Comparison of ENCODE assay signal across 19 cellular contexts in genomic region chr14:55756563-55756962, GRCh38.
DNase-seq lines count a peak whose midpoint lies in the region; ATAC-seq, FAIRE-seq and TF ChIP-seq lines count a peak whose summit lies in the region.
"Had no signal": no experiment of that assay in that cellular context is flagged by ENCODE, and none has a peak within 500 bp of the region (broad histone marks: within the 10 kb centered on the region; RNA-seq: fewer than 3 reads in every experiment).

No MANE protein-coding gene starts in this region.

- H2AFZ ChIP-seq in hepatocyte, result no peak overlapping the region

- ATAC-seq in stimulated activated memory B cell treated with anti-CD40 and anti-IgM and Interleukin-4, amounts not matched to agents 10 μg/mL and 1 μg/mL and 100 μg/mL, for 72 hours, result no peak
- ATAC-seq in HG02970 (IDR thresholded peaks at IDR 0.05; ENCODE audit: low FRiP score, unreplicated experiment), result no peak
- ATAC-seq: HepG2 had no signal

- H3K4me1 ChIP-seq in NT2/D1 (ENCODE audit: insufficient read depth, insufficient read length) (peaks cover 2% of the 10 kb centered on the region), iPS-18a (ENCODE audit: control insufficient read depth, low read depth, low read length) (peaks cover 46% of the 10 kb centered on the region), hepatocyte (ENCODE audit: insufficient read depth) (peaks cover 29% of the 10 kb centered on the region)
- H3K4me1 ChIP-seq: BLaER1 had no signal

- H3K27ac ChIP-seq in iPS-18a (ENCODE audit: low read length) (no peak overlapping the region), hepatocyte (no peak overlapping the region)
- H3K27ac ChIP-seq: 22Rv1, BLaER1 had no signal

- H3K4me3 ChIP-seq in NT2/D1 (ENCODE audit: insufficient read length, low read depth), result no peak overlapping the region
- peak overlapping the region; percentile 6 for H3K4me3 ChIP-seq in iPS-18a (ENCODE audit: low read length)
- H3K4me3 ChIP-seq in hepatocyte, result no peak overlapping the region
- H3K4me3 ChIP-seq: BLaER1, HAP-1 had no signal

- H3K79me2 ChIP-seq in hepatocyte, result no peaks in the 10 kb centered on the region

- H3K9ac ChIP-seq in NT2/D1 (ENCODE audit: insufficient read length, low read depth) (no peak overlapping the region), iPS-18a (ENCODE audit: low read length) (no peak overlapping the region)
- H3K9ac ChIP-seq: BLaER1 had no signal

- H3K4me1 Mint-ChIP-seq in T-helper 1 cell treated with Interleukin-12 subunit alpha and Interleukin-12 subunit beta and Interleukin-4 antibody, amounts not matched to agents 30 μg/mL and 1 μg/mL, for 36 hours (ENCODE audit: low read depth), result peaks cover 29% of the 10 kb centered on the region
- no peaks in the 10 kb centered on the region for H3K4me1 Mint-ChIP-seq in stimulated activated memory B cell treated with anti-CD40 and anti-IgM and Interleukin-4, amounts not matched to agents 10 μg/mL and 1 μg/mL and 100 μg/mL, for 72 hours

- H3K9me2 ChIP-seq in hepatocyte (replicated peaks; ENCODE audit: insufficient read depth), result no peaks in the 10 kb centered on the region

- no peak for FAIRE-seq in RCC 7860 (lab: Jason Lieb, UNC)
- FAIRE-seq: G401.6, GM12891, H1, HepG2 had no signal

- peaks cover 26% of the 10 kb centered on the region for H3K36me3 Mint-ChIP-seq in T-helper 1 cell treated with Interleukin-12 subunit alpha and Interleukin-12 subunit beta and Interleukin-4 antibody, amounts not matched to agents 30 μg/mL and 1 μg/mL, for 36 hours (ENCODE audit: low read depth)
- no peaks in the 10 kb centered on the region for H3K36me3 Mint-ChIP-seq in stimulated activated memory B cell treated with anti-CD40 and anti-IgM and Interleukin-4, amounts not matched to agents 10 μg/mL and 1 μg/mL and 100 μg/mL, for 72 hours
- H3K36me3 Mint-ChIP-seq: CD8-positive, alpha-beta memory T cell had no signal

- H3K4me3 Mint-ChIP-seq in T-helper 1 cell treated with Interleukin-12 subunit alpha and Interleukin-12 subunit beta and Interleukin-4 antibody, amounts not matched to agents 30 μg/mL and 1 μg/mL, for 36 hours, result no peak overlapping the region
- no peak overlapping the region for H3K4me3 Mint-ChIP-seq in stimulated activated memory B cell treated with anti-CD40 and anti-IgM and Interleukin-4, amounts not matched to agents 10 μg/mL and 1 μg/mL and 100 μg/mL, for 72 hours
- H3K4me3 Mint-ChIP-seq: CD8-positive, alpha-beta memory T cell had no signal

- no peaks in the 10 kb centered on the region for H3K9me3 ChIP-seq in NT2/D1 (ENCODE audit: insufficient read depth, low read length)
- no peaks in the 10 kb centered on the region for H3K9me3 ChIP-seq in iPS-18a (ENCODE audit: control insufficient read depth, low read depth, low read length)
- H3K9me3 ChIP-seq in hepatocyte (ENCODE audit: low read depth), result no peaks in the 10 kb centered on the region
- H3K9me3 ChIP-seq: BLaER1, HAP-1 had no signal

- no peaks in the 10 kb centered on the region for H3K9me3 Mint-ChIP-seq in T-helper 1 cell treated with Interleukin-12 subunit alpha and Interleukin-12 subunit beta and Interleukin-4 antibody, amounts not matched to agents 30 μg/mL and 1 μg/mL, for 36 hours
- no peaks in the 10 kb centered on the region for H3K9me3 Mint-ChIP-seq in stimulated activated memory B cell treated with anti-CD40 and anti-IgM and Interleukin-4, amounts not matched to agents 10 μg/mL and 1 μg/mL and 100 μg/mL, for 72 hours
- H3K9me3 Mint-ChIP-seq: CD8-positive, alpha-beta memory T cell had no signal

- H3K4me2 ChIP-seq in hepatocyte, result no peak overlapping the region
- H3K4me2 ChIP-seq: BLaER1 had no signal

- no peaks in the 10 kb centered on the region for H3K27me3 Mint-ChIP-seq in T-helper 1 cell treated with Interleukin-12 subunit alpha and Interleukin-12 subunit beta and Interleukin-4 antibody, amounts not matched to agents 30 μg/mL and 1 μg/mL, for 36 hours (ENCODE audit: low read depth)
- H3K27me3 Mint-ChIP-seq in stimulated activated memory B cell treated with anti-CD40 and anti-IgM and Interleukin-4, amounts not matched to agents 10 μg/mL and 1 μg/mL and 100 μg/mL, for 72 hours, result peaks cover 3% of the 10 kb centered on the region

- no peak for TF ChIP-seq CTCF in hepatocyte (IDR thresholded peaks at IDR 0.05; ENCODE audit: poor library complexity)

- H3K27ac Mint-ChIP-seq in T-helper 1 cell treated with Interleukin-12 subunit alpha and Interleukin-12 subunit beta and Interleukin-4 antibody, amounts not matched to agents 30 μg/mL and 1 μg/mL, for 36 hours, result peak overlapping the region; percentile 38
- H3K27ac Mint-ChIP-seq in stimulated activated memory B cell treated with anti-CD40 and anti-IgM and Interleukin-4, amounts not matched to agents 10 μg/mL and 1 μg/mL and 100 μg/mL, for 72 hours, result no peak overlapping the region

- H4K20me1 ChIP-seq in hepatocyte (ENCODE audit: insufficient read depth, poor library complexity, severe bottlenecking), result no peaks in the 10 kb centered on the region
- H4K20me1 ChIP-seq: BLaER1 had no signal

- DNase-seq in T-helper 1 cell, result no peak
- peak; percentile 25 for DNase-seq in NT2/D1 (ENCODE audit: low read depth, low spot score)
- DNase-seq in RCC 7860 (ENCODE audit: low spot score), result no peak
- no peak for DNase-seq in hepatocyte (ENCODE audit: low spot score)
- DNase-seq: AML-193; CD8-positive, alpha-beta memory T cell; DMS53; EL had no signal

- H3K36me3 ChIP-seq in NT2/D1 (ENCODE audit: insufficient read depth, insufficient read length, low read length) (no peaks in the 10 kb centered on the region), iPS-18a (ENCODE audit: control insufficient read depth, low read depth, low read length) (no peaks in the 10 kb centered on the region), hepatocyte (replicated peaks; ENCODE audit: insufficient read depth, low read depth) (no peaks in the 10 kb centered on the region)
- H3K36me3 ChIP-seq: BLaER1, HAP-1 had no signal

- H3K27me3 ChIP-seq in NT2/D1 (ENCODE audit: insufficient read depth, insufficient read length) (no peaks in the 10 kb centered on the region), iPS-18a (ENCODE audit: control insufficient read depth, insufficient read depth, low read length) (no peaks in the 10 kb centered on the region), hepatocyte (no peaks in the 10 kb centered on the region)
- H3K27me3 ChIP-seq: BLaER1 had no signal

- WGBS in hepatocyte (ENCODE audit: low lambda C conversion rate, missing lambda C conversion rate), result 96% methylated on average over 2 of the region's 2 CpGs
